32 cellular contexts compared by ENCODE assay signal in the genomic region with DNA sequence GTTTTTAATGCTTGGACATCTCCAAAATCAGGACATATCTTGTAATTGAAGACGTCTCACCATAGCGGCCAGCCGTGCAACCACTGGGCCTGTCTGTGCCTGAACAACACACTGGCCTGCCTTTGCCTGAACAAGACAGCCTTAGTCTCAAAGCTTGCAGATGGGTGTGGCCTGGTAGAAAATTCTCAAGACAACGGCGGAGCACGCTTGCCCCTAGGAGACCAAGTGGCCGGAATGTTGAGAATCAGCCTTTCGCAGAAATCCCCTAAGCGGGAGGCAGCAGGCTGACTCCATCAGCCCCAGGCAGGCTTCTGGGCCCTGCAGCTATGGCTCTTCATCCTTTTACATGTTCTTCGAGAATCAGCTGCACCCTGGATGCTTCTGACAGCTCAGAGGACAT.
"Had no signal": no experiment of that assay in that cellular context is flagged by ENCODE, and none has a peak within 500 bp of the region (broad histone marks: within the 10 kb centered on the region; RNA-seq: fewer than 3 reads in every experiment).

No MANE protein-coding gene starts in this region.

- H3K4me3 ChIP-seq: breast epithelium, colonic mucosa, heart left ventricle, lower lobe of right lung, mucosa of descending colon, ovary, prostate gland, skin epidermis, thoracic aorta, upper lobe of left lung had no signal

- ATAC-seq: activated CD8-positive, alpha-beta T cell treated with anti-CD3 and anti-CD28 coated beads for 36 hours; activated naive CD8-positive, alpha-beta T cell treated with anti-CD3 and anti-CD28 coated beads, Interleukin-2, amount 50 U/mL, for 24 hours; heart left ventricle; left lobe of liver; lower lobe of right lung; mucosa of descending colon; natural killer cell treated with Interleukin-12 subunit alpha and Interleukin-12 subunit beta and Interleukin-15 and Interleukin-18, amount 100 ng/mL, for 72 hours; sciatic nerve; T-cell had no signal

- H3K27me3 ChIP-seq: colonic mucosa, ovary, upper lobe of left lung had no signal

- H3K27ac ChIP-seq: breast epithelium, colonic mucosa, heart left ventricle, lower lobe of right lung, ovary, prostate gland, skin epidermis, thoracic aorta, upper lobe of left lung had no signal

- DNase-seq: activated B cell treated with CpG ODN at 0.5 μM for 24 hours; activated CD4-positive, alpha-beta T cell treated with anti-CD3 and anti-CD28 coated beads, Interleukin-2, amount 50 U/mL, for 1 hour; activated CD8-positive, alpha-beta T cell treated with anti-CD3 and anti-CD28 coated beads for 36 hours; activated naive CD8-positive, alpha-beta T cell treated with anti-CD3 and anti-CD28 coated beads, Interleukin-2, amount 50 U/mL, for 24 hours; activated T-cell treated with anti-CD3 and anti-CD28 coated beads, Interleukin-2, amount 50 U/mL, for 48 hours; amygdala; colonic mucosa; effector memory CD4-positive, alpha-beta T cell; foreskin fibroblast; heart left ventricle; hypothalamus; immature natural killer cell; kidney glomerular epithelial cell; lower lobe of right lung; mucosa of descending colon; retina; stimulated activated CD4-positive, alpha-beta T cell treated with anti-CD3 and anti-CD28 coated beads, Interleukin-12 subunit alpha, Interleukin-12 subunit beta, amount 100 ng/mL, for 4 hours; stimulated activated CD4-positive, alpha-beta T cell treated with anti-CD3 and anti-CD28 coated beads, Interleukin-4, amount 100 ng/mL, for 1 hour; T-cell; upper lobe of left lung had no signal

- H3K9me3 ChIP-seq: breast epithelium, colonic mucosa, heart left ventricle, lower lobe of right lung, mucosa of descending colon, ovary, prostate gland, thoracic aorta, upper lobe of left lung had no signal

- H3K4me1 Mint-ChIP-seq: activated B cell treated with CpG ODN at 0.5 μM for 24 hours; activated naive CD4-positive, alpha-beta T cell treated with anti-CD3 and anti-CD28 coated beads, Interleukin-2, amount 50 U/mL, for 24 hours; activated naive CD8-positive, alpha-beta T cell treated with anti-CD3 and anti-CD28 coated beads, Interleukin-2, amount 50 U/mL, for 24 hours; immature natural killer cell; T-cell had no signal

- H3K4me3 Mint-ChIP-seq: activated B cell treated with CpG ODN at 0.5 μM for 24 hours; activated CD8-positive, alpha-beta T cell treated with anti-CD3 and anti-CD28 coated beads for 36 hours; activated naive CD4-positive, alpha-beta T cell treated with anti-CD3 and anti-CD28 coated beads, Interleukin-2, amount 50 U/mL, for 24 hours; activated naive CD8-positive, alpha-beta T cell treated with anti-CD3 and anti-CD28 coated beads, Interleukin-2, amount 50 U/mL, for 24 hours; immature natural killer cell; natural killer cell treated with Interleukin-12 subunit alpha and Interleukin-12 subunit beta and Interleukin-15 and Interleukin-18, amount 100 ng/mL, for 72 hours; stimulated activated naive CD8-positive, alpha-beta T cell treated with anti-CD3 and anti-CD28 coated beads, Interleukin-15, Interleukin-2, amounts not matched to agents 100 ng/mL and 50 ng/mL, for 24 hours; T-cell; T-helper 2 cell treated with Interferon-gamma antibody and Interleukin-4, amounts not matched to agents 5 μg/mL and 100 μg/mL, for 36 hours had no signal

- H3K9me3 Mint-ChIP-seq: activated B cell treated with CpG ODN at 0.5 μM for 24 hours; activated CD8-positive, alpha-beta T cell treated with anti-CD3 and anti-CD28 coated beads for 36 hours; activated naive CD4-positive, alpha-beta T cell treated with anti-CD3 and anti-CD28 coated beads, Interleukin-2, amount 50 U/mL, for 24 hours; activated naive CD8-positive, alpha-beta T cell treated with anti-CD3 and anti-CD28 coated beads, Interleukin-2, amount 50 U/mL, for 24 hours; activated T-helper 2 cell treated with anti-CD3 and anti-CD28 coated beads, Interferon-gamma antibody, Interleukin-2, Interleukin-4, amounts not matched to agents 10 μg/mL and 5 μg/mL and 100 μg/mL, durations not matched to agents 14 hours and 24 hours and 36 hours; immature natural killer cell; natural killer cell treated with Interleukin-12 subunit alpha and Interleukin-12 subunit beta and Interleukin-15 and Interleukin-18, amount 100 ng/mL, for 72 hours; stimulated activated naive CD8-positive, alpha-beta T cell treated with anti-CD3 and anti-CD28 coated beads, Interleukin-15, Interleukin-2, amounts not matched to agents 100 ng/mL and 50 ng/mL, for 24 hours; T-cell; T-helper 2 cell treated with Interferon-gamma antibody and Interleukin-4, amounts not matched to agents 5 μg/mL and 100 μg/mL, for 36 hours had no signal

- H3K36me3 ChIP-seq: breast epithelium, colonic mucosa, heart left ventricle, lower lobe of right lung, ovary, prostate gland, thoracic aorta, upper lobe of left lung had no signal

- H3K27ac Mint-ChIP-seq: activated B cell treated with CpG ODN at 0.5 μM for 24 hours; activated CD8-positive, alpha-beta T cell treated with anti-CD3 and anti-CD28 coated beads for 36 hours; activated naive CD4-positive, alpha-beta T cell treated with anti-CD3 and anti-CD28 coated beads, Interleukin-2, amount 50 U/mL, for 24 hours; activated naive CD8-positive, alpha-beta T cell treated with anti-CD3 and anti-CD28 coated beads, Interleukin-2, amount 50 U/mL, for 24 hours; activated T-helper 2 cell treated with anti-CD3 and anti-CD28 coated beads, Interferon-gamma antibody, Interleukin-2, Interleukin-4, amounts not matched to agents 10 μg/mL and 5 μg/mL and 100 μg/mL, durations not matched to agents 14 hours and 24 hours and 36 hours; immature natural killer cell; natural killer cell treated with Interleukin-12 subunit alpha and Interleukin-12 subunit beta and Interleukin-15 and Interleukin-18, amount 100 ng/mL, for 72 hours; stimulated activated naive CD8-positive, alpha-beta T cell treated with anti-CD3 and anti-CD28 coated beads, Interleukin-15, Interleukin-2, amounts not matched to agents 100 ng/mL and 50 ng/mL, for 24 hours; T-cell; T-helper 2 cell treated with Interferon-gamma antibody and Interleukin-4, amounts not matched to agents 5 μg/mL and 100 μg/mL, for 36 hours had no signal

- H3K4me1 ChIP-seq: breast epithelium, colonic mucosa, heart left ventricle, lower lobe of right lung, prostate gland, upper lobe of left lung had no signal

- H3K36me3 Mint-ChIP-seq: activated naive CD4-positive, alpha-beta T cell treated with anti-CD3 and anti-CD28 coated beads, Interleukin-2, amount 50 U/mL, for 24 hours; immature natural killer cell; natural killer cell treated with Interleukin-12 subunit alpha and Interleukin-12 subunit beta and Interleukin-15 and Interleukin-18, amount 100 ng/mL, for 72 hours; T-cell had no signal
